Comparison of ENCODE assay signal across 15 cellular contexts in the genomic region with DNA sequence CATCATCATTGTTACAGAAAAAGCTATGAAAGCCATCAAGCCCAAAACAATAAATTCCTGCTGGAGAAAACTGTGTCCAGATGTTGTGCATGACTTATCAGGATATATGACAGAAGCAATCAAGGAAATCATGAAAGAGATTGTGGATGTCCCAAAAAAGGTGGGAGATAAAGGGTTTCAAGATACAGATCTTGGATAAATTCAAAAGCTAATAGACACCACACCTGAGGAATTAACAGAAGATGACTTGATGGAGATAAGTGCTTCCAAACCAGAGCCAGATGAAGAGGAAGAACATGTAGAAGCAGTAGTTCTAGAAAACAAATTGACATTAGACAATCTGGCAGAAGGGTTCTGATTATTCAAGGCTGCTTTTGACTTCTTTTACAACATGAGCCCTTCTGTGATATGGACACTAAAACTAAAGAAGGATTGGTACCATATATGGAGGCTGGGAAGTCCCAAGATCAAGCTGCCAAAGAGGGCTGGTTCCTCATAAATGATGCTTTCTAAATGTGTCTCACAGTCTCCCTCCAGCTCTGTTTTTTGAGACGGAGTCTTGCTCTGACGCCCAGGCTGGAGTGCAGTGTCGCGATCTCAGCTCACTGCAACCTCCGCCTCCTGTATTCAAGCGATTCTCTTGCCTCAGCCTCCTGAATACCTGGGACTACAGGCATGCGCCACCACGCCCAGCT.
"Had no signal": no experiment of that assay in that cellular context is flagged by ENCODE, and none has a peak within 500 bp of the region (broad histone marks: within the 10 kb centered on the region; RNA-seq: fewer than 3 reads in every experiment).

No MANE protein-coding gene starts in this region.

- DNase-seq: activated CD4-positive, alpha-beta T cell treated with anti-CD3 and anti-CD28 coated beads for 48 hours; activated naive CD4-positive, alpha-beta T cell treated with anti-CD3 and anti-CD28 coated beads, Interleukin-2, amount 50 U/mL, for 16 hours; activated T-cell treated with anti-CD3 and anti-CD28 coated beads for 4 hours; adrenal gland; colonic mucosa; effector CD4-positive, alpha-beta T cell; mammary epithelial cell; ovary; stimulated activated CD4-positive, alpha-beta T cell treated with anti-CD3 and anti-CD28 coated beads, Interleukin-4, amount 100 ng/mL, for 4 hours; T1000; tibial artery had no signal

- ATAC-seq: activated T-helper 17 cell treated with anti-CD3 and anti-CD28 coated beads, Interleukin-2, amount 50 U/mL, for 72 hours had no signal

- H3K4me3 ChIP-seq: adrenal gland, colonic mucosa, hepatocyte, neural progenitor cell, ovary, tibial artery, vagina had no signal

- H3K27me3 ChIP-seq: adrenal gland, colonic mucosa, hepatocyte, neural progenitor cell, ovary, tibial artery, vagina had no signal

- H3K36me3 ChIP-seq: adrenal gland, colonic mucosa, neural progenitor cell, ovary, tibial artery, vagina had no signal

- H3K4me3 Mint-ChIP-seq: activated T-helper 17 cell treated with anti-CD3 and anti-CD28 coated beads, Interleukin-2, amount 50 U/mL, for 72 hours; neural progenitor cell had no signal

- H3K27ac ChIP-seq: adrenal gland, colonic mucosa, hepatocyte, ovary, tibial artery, vagina had no signal

- H2AFZ ChIP-seq: hepatocyte, neural progenitor cell had no signal

- H3K9ac ChIP-seq: neural progenitor cell had no signal

- H3K36me3 Mint-ChIP-seq: neural progenitor cell had no signal

- H3K79me2 ChIP-seq: hepatocyte had no signal

- H3K9me3 ChIP-seq: adrenal gland, colonic mucosa, ovary, tibial artery, vagina had no signal

- H3K9me3 Mint-ChIP-seq: activated T-helper 17 cell treated with anti-CD3 and anti-CD28 coated beads, Interleukin-2, amount 50 U/mL, for 72 hours; neural progenitor cell had no signal

- H3K27me3 Mint-ChIP-seq: activated T-helper 17 cell treated with anti-CD3 and anti-CD28 coated beads, Interleukin-2, amount 50 U/mL, for 72 hours had no signal
